ENCODE assay signal across 14 cellular contexts in the genomic region with DNA sequence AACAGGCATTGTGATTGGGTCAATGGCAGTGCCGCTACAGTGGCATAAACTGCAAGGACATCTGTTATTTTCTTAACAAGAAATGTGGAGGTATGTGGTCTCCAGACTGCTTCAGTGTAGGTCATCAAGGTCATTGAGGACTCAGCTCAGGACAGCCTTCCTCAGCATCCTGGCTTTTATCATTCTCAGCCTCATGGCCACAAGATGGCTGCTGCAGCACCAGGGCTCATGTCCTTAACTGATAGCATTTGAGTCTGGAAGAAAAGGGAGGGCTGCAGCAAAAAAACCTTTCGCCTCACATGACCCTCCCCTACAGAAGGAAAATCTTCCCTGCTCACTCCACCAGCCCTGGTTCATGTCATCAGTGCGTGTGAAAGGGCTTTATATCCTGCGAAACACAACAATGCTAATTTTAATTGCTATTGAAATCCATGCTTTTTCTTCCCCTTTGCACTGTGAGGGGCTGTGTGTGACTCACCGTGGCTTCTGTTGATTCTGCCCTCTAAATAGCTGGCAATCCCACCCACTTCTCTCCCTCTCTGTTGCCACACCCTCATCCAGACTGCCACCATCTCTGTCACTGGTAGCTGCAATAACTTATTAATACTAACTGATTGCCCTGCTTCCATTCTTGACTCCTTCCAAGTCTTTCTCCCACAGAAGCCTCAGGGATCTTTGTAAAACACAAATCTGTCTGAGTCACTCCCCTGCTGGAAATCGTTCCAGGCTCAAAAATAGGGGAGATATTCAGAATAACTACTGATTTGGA. TPM values are rescaled to one million over a fixed set of nuclear protein-coding genes. Genes with fewer than 3 reads are reported as not detected.
DNase-seq lines count a peak whose midpoint lies in the region; ATAC-seq, FAIRE-seq and TF ChIP-seq lines count a peak whose summit lies in the region.
"Had no signal": no experiment of that assay in that cellular context is flagged by ENCODE, and none has a peak within 500 bp of the region (broad histone marks: within the 10 kb centered on the region; RNA-seq: fewer than 3 reads in every experiment).

No MANE protein-coding gene starts in this region.

- peaks cover 0 to 13% of the 10 kb centered on the region in 2 donors for H3K4me1 ChIP-seq in right atrium auricular region
- H3K4me1 ChIP-seq in astrocyte (ENCODE audit: insufficient read depth, low read length) = peaks cover 32% of the 10 kb centered on the region
- no peaks in the 10 kb centered on the region for H3K4me1 ChIP-seq in right cardiac atrium (ENCODE audit: control insufficient read depth, insufficient read depth, low read length)
- H3K4me1 ChIP-seq in aorta (ENCODE audit: control insufficient read depth in 1 of 2, insufficient read depth in 2 of 2, low read length in 2 of 2) = no peaks in the 10 kb centered on the region

- H3K27me3 Mint-ChIP-seq in astrocyte (ENCODE audit: low read depth, unreplicated experiment) = peaks cover 12% of the 10 kb centered on the region

- H3K27me3 ChIP-seq in right atrium auricular region (no peaks in the 10 kb centered on the region), astrocyte (ENCODE audit: insufficient read depth, low read length) (no peaks in the 10 kb centered on the region), right cardiac atrium (ENCODE audit: control insufficient read depth, insufficient read depth) (no peaks in the 10 kb centered on the region), aorta (ENCODE audit: control insufficient read depth in 1 of 2, insufficient read depth in 2 of 2, low read length in 1 of 2) (no peaks in the 10 kb centered on the region)

- H4K20me1 ChIP-seq in astrocyte (ENCODE audit: insufficient read depth, low read length) = no peaks in the 10 kb centered on the region

- no peak overlapping the region for H3K4me3 Mint-ChIP-seq in astrocyte (ENCODE audit: unreplicated experiment)
- H3K4me3 Mint-ChIP-seq: activated naive CD4-positive, alpha-beta T cell treated with anti-CD3 and anti-CD28 coated beads, Interleukin-2, amount 10 ng/mL, durations not matched to agents 7 days and 5 days; IgD-negative memory B cell; nephron had no signal

- peaks cover 3% of the 10 kb centered on the region for H3K4me1 Mint-ChIP-seq in astrocyte (ENCODE audit: low read depth, unreplicated experiment)
- H3K4me1 Mint-ChIP-seq: nephron had no signal

- DNase-seq in Right ventricle myocardium inferior (ENCODE audit: missing footprints) (no peak), right atrium auricular region (ENCODE audit: low spot score) (no peak), astrocyte (ENCODE audit: low read depth) (peak; percentile 49), right cardiac atrium (peak in 2 of 3 donors; percentile 55 to 57), aorta (peak; percentile 11 to 59), NCI-H345 treated with DMSO at 0.1 percent for 48 hours (lab: John Stamatoyannopoulos, UW; ENCODE audit: unreplicated experiment) (no peak)
- no peak for DNase-seq in stimulated activated CD4-positive, alpha-beta T cell treated with anti-CD3 and anti-CD28 coated beads, Interleukin-15, amount 100 ng/mL, for 24 hours
- DNase-seq: cerebellar nuclear complex, NCI-H187 treated with DMSO at 0.1 percent for 48 hours had no signal

- H3K27ac Mint-ChIP-seq in astrocyte (ENCODE audit: unreplicated experiment) = peak overlapping the region; percentile 53
- H3K27ac Mint-ChIP-seq: activated naive CD4-positive, alpha-beta T cell treated with anti-CD3 and anti-CD28 coated beads, Interleukin-2, amount 10 ng/mL, durations not matched to agents 7 days and 5 days; nephron had no signal

- H2AFZ ChIP-seq in astrocyte (ENCODE audit: low read depth, low read length) = peak overlapping the region; percentile 13

- intact Hi-C loops in Right ventricle myocardium inferior (cut with DNase I) (no loop called here), right cardiac atrium (cut with DNase I) (no loop called here), aorta (cut with DNase I) (loop anchor here in 1 of 2 donors (1.0 kb wide), 1 partner anchor 14 kb away; no protein-coding TSS in a partner anchor)

- H3K36me3 ChIP-seq in right atrium auricular region (no peaks in the 10 kb centered on the region), astrocyte (ENCODE audit: insufficient read depth, low read length) (no peaks in the 10 kb centered on the region), aorta (ENCODE audit: control insufficient read depth in 1 of 2, insufficient read depth in 2 of 2, low read length in 1 of 2) (no peaks in the 10 kb centered on the region)

- H3K9ac ChIP-seq in astrocyte (ENCODE audit: low read length) = peak overlapping the region; percentile 3

- peak overlapping the region in 1 of 2 donors; percentile 4 for H3K27ac ChIP-seq in right atrium auricular region
- H3K27ac ChIP-seq in astrocyte (ENCODE audit: low read depth, low read length) = peak overlapping the region; percentile 40
- H3K27ac ChIP-seq in right cardiac atrium (ENCODE audit: low read length) = no peak overlapping the region
- H3K27ac ChIP-seq in aorta (ENCODE audit: low read depth in 1 of 2, low read length in 2 of 2) = no peak overlapping the region
- H3K27ac ChIP-seq: epithelial cell of prostate had no signal

- ATAC-seq in Right ventricle myocardium inferior = peak; percentile 13
- ATAC-seq in right cardiac atrium = peak; percentile 6 to 41
- no peak for ATAC-seq in aorta (ENCODE audit: low FRiP score)
- ATAC-seq in GM19035 (IDR thresholded peaks at IDR 0.05; ENCODE audit: unreplicated experiment) = no peak

- FAIRE-seq in astrocyte (lab: Jason Lieb, UNC) = no peak

- TF ChIP-seq CTCF in right atrium auricular region (IDR thresholded peaks at IDR 0.05) (no peak), astrocyte (IDR thresholded peaks at IDR 0.05; ENCODE audit: insufficient read depth, low read depth, low read length) (no peak)

- peaks cover 3% of the 10 kb centered on the region for H3K9me3 Mint-ChIP-seq in astrocyte (ENCODE audit: unreplicated experiment)
- H3K9me3 Mint-ChIP-seq: activated naive CD4-positive, alpha-beta T cell treated with anti-CD3 and anti-CD28 coated beads, Interleukin-2, amount 10 ng/mL, durations not matched to agents 7 days and 5 days; nephron had no signal

- WGBS in right cardiac atrium = 69% methylated on average over 6 of the region's 6 CpGs
- WGBS in aorta, 2 donors = 68 to 74% methylated on average over 6 of the region's 6 CpGs

- H3K9me3 ChIP-seq in right atrium auricular region (no peaks in the 10 kb centered on the region), astrocyte (ENCODE audit: insufficient read depth, low read depth, low read length) (no peaks in the 10 kb centered on the region), right cardiac atrium (ENCODE audit: control insufficient read depth, low read length) (no peaks in the 10 kb centered on the region), aorta (ENCODE audit: control insufficient read depth, low read length) (no peaks in the 10 kb centered on the region)

- no peaks in the 10 kb centered on the region for H3K79me2 ChIP-seq in astrocyte (ENCODE audit: insufficient read depth, low read length)

- no peaks in the 10 kb centered on the region for H3K36me3 Mint-ChIP-seq in astrocyte (ENCODE audit: low read depth, unreplicated experiment)
- H3K36me3 Mint-ChIP-seq: activated naive CD4-positive, alpha-beta T cell treated with anti-CD3 and anti-CD28 coated beads, Interleukin-2, amount 10 ng/mL, durations not matched to agents 7 days and 5 days had no signal

- H3K4me3 ChIP-seq in right atrium auricular region (no peak overlapping the region), astrocyte (ENCODE audit: insufficient read depth, low read depth, low read length) (no peak overlapping the region), right cardiac atrium (ENCODE audit: low read length) (no peak overlapping the region), aorta (ENCODE audit: low read length in 2 of 2) (no peak overlapping the region)

- peak overlapping the region; percentile 19 for H3K4me2 ChIP-seq in astrocyte (ENCODE audit: low read length)

RNA-seq across cellular contexts. Expression of gene CHRDL2, which starts 43.8 kb away (rescaled TPM):
- 34.3 TPM for total RNA-seq in Right ventricle myocardium inferior
- total RNA-seq in right atrium auricular region = 1 to 10 TPM; 2.0 to 4.2 TPM
- total RNA-seq in astrocyte = not detected in 2 replicates
- total RNA-seq in right cardiac atrium = 10 to 100 TPM in 1 of 4 donors, 1 to 10 TPM in 3; 2.7 to 11.8 (median 3.2) TPM
- polyA plus RNA-seq in right cardiac atrium = 0.97 TPM
- 10 to 100 TPM in 1 of 2 donors, 1 to 10 TPM in 1; 4.1 to 14.5 TPM for total RNA-seq in aorta
- under 1 TPM in 1 of 2 donors, not detected in 1; 0.23 TPM for polyA plus RNA-seq in aorta
- polyA plus RNA-seq: IgD-negative memory B cell had no signal

Comparison
In these comparisons a context has a peak if more than half of its experiments do, and no peak if none do; other contexts are left out.
1. DNase-seq: peak in astrocyte (single experiment), right cardiac atrium (2 of 3) and aorta (2 of 2); none in Right ventricle myocardium inferior (single experiment), right atrium auricular region (single experiment), NCI-H345 treated with DMSO at 0.1 percent for 48 hours (single experiment) and stimulated activated CD4-positive, alpha-beta T cell treated with anti-CD3 and anti-CD28 coated beads, Interleukin-15, amount 100 ng/mL, for 24 hours (single experiment).
2. ATAC-seq: peak in Right ventricle myocardium inferior (single experiment) and right cardiac atrium (2 of 2); none in aorta (single experiment) and GM19035 (single experiment).